ENCODE assay signal across 13 cellular contexts in the genomic region with DNA sequence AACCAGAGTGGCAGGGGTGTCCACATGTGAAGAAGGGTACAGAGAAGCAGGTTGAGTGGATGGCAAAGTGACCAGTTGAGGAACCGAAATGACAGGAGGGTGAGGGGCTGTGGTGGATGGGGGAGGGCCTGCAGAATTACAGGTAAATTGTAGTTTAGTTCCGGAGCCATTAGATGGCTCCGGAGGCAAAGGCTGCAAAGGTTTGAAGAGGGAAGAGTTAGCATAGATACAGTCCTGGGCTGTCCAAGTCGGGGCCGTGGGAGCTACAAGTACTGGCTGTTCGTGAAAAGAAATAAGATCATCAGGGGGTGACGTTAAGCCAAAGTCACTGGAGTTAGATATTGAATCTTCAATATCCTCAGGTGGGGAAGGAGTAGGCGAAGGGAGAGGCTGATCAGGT. TPM values are rescaled to one million over a fixed set of nuclear protein-coding genes. Genes with fewer than 3 reads are reported as not detected.
"Had no signal": no experiment of that assay in that cellular context is flagged by ENCODE, and none has a peak within 500 bp of the region (broad histone marks: within the 10 kb centered on the region; RNA-seq: fewer than 3 reads in every experiment).

No MANE protein-coding gene starts in this region.

RNA-seq across cellular contexts. Expression of gene CYP17A1, which starts 5.9 kb away (rescaled TPM):
- total RNA-seq: esophagus muscularis mucosa; fibroblast of lung; left colon; left ventricle myocardium superior; naive thymus-derived CD4-positive, alpha-beta T cell; occipital lobe; right cardiac atrium; sigmoid colon; skeletal muscle tissue; stomach; subcutaneous adipose tissue; temporal lobe; urinary bladder had no signal
- polyA plus RNA-seq: fibroblast of lung; naive thymus-derived CD4-positive, alpha-beta T cell; urinary bladder had no signal
